ENCODE assay signal across 28 cellular contexts in genomic region chr4:77148081-77148480, GRCh38. TPM values are rescaled to one million over a fixed set of nuclear protein-coding genes. Genes with fewer than 3 reads are reported as not detected.
DNase-seq lines count a peak whose midpoint lies in the region; ATAC-seq and TF ChIP-seq lines count a peak whose summit lies in the region.
"Had no signal": no experiment of that assay in that cellular context is flagged by ENCODE, and none has a peak within 500 bp of the region (broad histone marks: within the 10 kb centered on the region; RNA-seq: fewer than 3 reads in every experiment).

No MANE protein-coding gene starts in this region.

- H3K9me3 Mint-ChIP-seq in GM23338: no peaks in the 10 kb centered on the region
- H3K9me3 Mint-ChIP-seq: activated CD8-positive, alpha-beta T cell treated with anti-CD3 and anti-CD28 coated beads for 36 hours; activated T-helper 17 cell treated with anti-CD3 and anti-CD28 coated beads, Interleukin-2, amount 50 U/mL, for 72 hours; CD8-positive, alpha-beta memory T cell; memory B cell; neural crest cell had no signal

- H3K4me2 ChIP-seq in GM23338: no peak overlapping the region

- H3K36me3 ChIP-seq in GM23338 (ENCODE audit: insufficient read depth): no peaks in the 10 kb centered on the region
- H3K36me3 ChIP-seq in neutrophil: no peaks in the 10 kb centered on the region
- H3K36me3 ChIP-seq in A673 (ENCODE audit: insufficient read depth, low read length, poor library complexity, severe bottlenecking): no peaks in the 10 kb centered on the region
- H3K36me3 ChIP-seq: brain microvascular endothelial cell, HAP-1 had no signal

- H2AFZ ChIP-seq in GM23338: 0 out of 2 replicates have a peak overlapping the region, but pooled peaks have one; percentile 15
- H2AFZ ChIP-seq: parathyroid adenoma had no signal

- TF ChIP-seq CTCF in GM23338 (conservative IDR thresholded peaks at IDR 0.05; ENCODE audit: low read depth in 2 of 2) (no peak), neutrophil (IDR thresholded peaks at IDR 0.05) (no peak), A673 (conservative IDR thresholded peaks at IDR 0.05; ENCODE audit: low read depth, low read length) (no peak)

- no peaks in the 10 kb centered on the region for H3K27me3 Mint-ChIP-seq in GM23338 (ENCODE audit: insufficient read depth, low read depth, poor library complexity)
- H3K27me3 Mint-ChIP-seq: activated CD8-positive, alpha-beta T cell treated with anti-CD3 and anti-CD28 coated beads for 36 hours; memory B cell had no signal

- CTCF ChIA-PET in A673 (lab: Charles Lee): no interaction called here

- H3K27me3 ChIP-seq in GM23338 (ENCODE audit: insufficient read depth): no peaks in the 10 kb centered on the region
- no peaks in the 10 kb centered on the region for H3K27me3 ChIP-seq in neutrophil
- no peaks in the 10 kb centered on the region for H3K27me3 ChIP-seq in A673 (replicated peaks; ENCODE audit: insufficient read depth, low read depth, low read length, poor library complexity)
- H3K27me3 ChIP-seq: brain microvascular endothelial cell had no signal

- DNase-seq in GM23338 (ENCODE audit: low spot score) (no peak), NCI-H82 (lab: John Stamatoyannopoulos, UW) (peak; percentile 81), amniotic epithelial cell (ENCODE audit: low read depth) (peak; percentile 97), Kasumi-1 (lab: John Stamatoyannopoulos, UW) (no peak), A673 (ENCODE audit: low spot score) (no peak)
- DNase-seq in activated CD4-positive, alpha-beta T cell treated with anti-CD3 and anti-CD28 coated beads, Interleukin-2, amount 50 U/mL, for 48 hours: no peak
- no peak for DNase-seq in activated naive CD4-positive, alpha-beta T cell treated with Interleukin-2 at 50 U/mL for 16 hours
- DNase-seq: activated CD8-positive, alpha-beta T cell treated with anti-CD3 and anti-CD28 coated beads for 36 hours; activated naive CD4-positive, alpha-beta T cell treated with anti-CD3 and anti-CD28 coated beads, Interleukin-2, amount 50 U/mL, for 16 hours; amygdala; brain microvascular endothelial cell; CD8-positive, alpha-beta memory T cell; DMS153; KBM-7; NCI-H1436 treated with DMSO at 0.1 percent for 48 hours; NCI-H2107; NCI-H748 treated with DMSO at 0.1 percent for 48 hours; PC-3; stimulated activated naive CD4-positive, alpha-beta T cell treated with Interleukin-2 at 50 U/mL for 16 hours had no signal

- H3K36me3 Mint-ChIP-seq in GM23338 (ENCODE audit: low read depth): no peaks in the 10 kb centered on the region
- H3K36me3 Mint-ChIP-seq: CD8-positive, alpha-beta memory T cell had no signal

- H3K4me1 Mint-ChIP-seq in GM23338: peaks cover 19% of the 10 kb centered on the region
- H3K4me1 Mint-ChIP-seq: activated T-helper 17 cell treated with anti-CD3 and anti-CD28 coated beads, Interleukin-2, amount 50 U/mL, for 72 hours had no signal

- H3K27ac ChIP-seq in GM23338 (ENCODE audit: low read depth) (no peak overlapping the region), neutrophil (peak overlapping the region; percentile 84), A673 (ENCODE audit: low read depth, low read length, poor library complexity, severe bottlenecking) (no peak overlapping the region)
- H3K27ac ChIP-seq: brain microvascular endothelial cell, parathyroid adenoma had no signal

- H3K4me1 ChIP-seq in GM23338 (ENCODE audit: insufficient read depth) (peaks cover 7% of the 10 kb centered on the region; the same call in 1 of the 2 replicates), neutrophil (ENCODE audit: control insufficient read depth in 1 of 2, insufficient read depth in 1 of 2, low read depth in 1 of 2, low read length in 1 of 2) (peaks cover 46 to 53% of the 10 kb centered on the region in 2 experiments), A673 (ENCODE audit: insufficient read depth, low read length, poor library complexity, severe bottlenecking) (no peaks in the 10 kb centered on the region)

- POLR2A ChIA-PET in A673 (lab: Charles Lee; ENCODE audit: low non-redundant PET): no interaction called here

- intact Hi-C loops in A673 (cut with micrococcal nuclease; ENCODE audit: unreplicated experiment): no loop called here

- H3K4me3 ChIP-seq in GM23338 (no peak overlapping the region), neutrophil (ENCODE audit: low read depth in 1 of 2, low read length in 1 of 2) (no peak overlapping the region), A673 (ENCODE audit: low read depth, low read length, poor library complexity, severe bottlenecking) (no peak overlapping the region)
- H3K4me3 ChIP-seq: HAP-1, skin epidermis had no signal

- no peaks in the 10 kb centered on the region for H3K9me2 ChIP-seq in GM23338 (ENCODE audit: insufficient read depth)

- ATAC-seq in GM23338: no peak
- ATAC-seq: activated CD8-positive, alpha-beta T cell treated with anti-CD3 and anti-CD28 coated beads for 36 hours; activated T-helper 17 cell treated with anti-CD3 and anti-CD28 coated beads, Interleukin-2, amount 50 U/mL, for 72 hours; left lobe of liver; Right ventricle myocardium inferior had no signal

- BruUV-seq in A673 (replicated peaks; lab: Mats Ljungman, UMichigan): no TSS peak

- H3F3A ChIP-seq in GM23338 (replicated peaks; ENCODE audit: low read depth): no peaks in the 10 kb centered on the region

- H3K9me3 ChIP-seq in neutrophil (no peaks in the 10 kb centered on the region), A673 (ENCODE audit: low read depth, low read length, poor library complexity, severe bottlenecking) (no peaks in the 10 kb centered on the region)
- H3K9me3 ChIP-seq: HAP-1 had no signal

- H3K4me3 Mint-ChIP-seq in GM23338: no peak overlapping the region
- H3K4me3 Mint-ChIP-seq: activated CD8-positive, alpha-beta T cell treated with anti-CD3 and anti-CD28 coated beads for 36 hours; activated T-helper 17 cell treated with anti-CD3 and anti-CD28 coated beads, Interleukin-2, amount 50 U/mL, for 72 hours; memory B cell; neural crest cell had no signal

- H3K27ac Mint-ChIP-seq in GM23338: no peak overlapping the region
- H3K27ac Mint-ChIP-seq: activated CD8-positive, alpha-beta T cell treated with anti-CD3 and anti-CD28 coated beads for 36 hours; activated T-helper 17 cell treated with anti-CD3 and anti-CD28 coated beads, Interleukin-2, amount 50 U/mL, for 72 hours; CD8-positive, alpha-beta memory T cell; memory B cell had no signal

- H3K79me2 ChIP-seq in GM23338 (replicated peaks; ENCODE audit: insufficient read depth): no peaks in the 10 kb centered on the region
- H3K79me2 ChIP-seq: parathyroid adenoma had no signal

- no peaks in the 10 kb centered on the region for H4K20me1 ChIP-seq in GM23338 (replicated peaks; ENCODE audit: insufficient read depth)

TF ChIP-seq in GM23338, 12 proteins besides CTCF, POLR2A, EP300 and RAD21:
- no peak for TF ChIP-seq STAT1 (IDR thresholded peaks at IDR 0.05; ENCODE audit: unreplicated experiment)
- no peak for TF ChIP-seq ZNF114 (CRISPR knock-in tag; IDR thresholded peaks at IDR 0.05)
- no peak for TF ChIP-seq EZH2 (IDR thresholded peaks at IDR 0.05; ENCODE audit: low read depth, unreplicated experiment)
- no peak for TF ChIP-seq NANOG (IDR thresholded peaks at IDR 0.05; ENCODE audit: borderline replicate concordance)
- TF ChIP-seq CREB1 (CRISPR knock-in tag; IDR thresholded peaks at IDR 0.05; ENCODE audit: low read depth): no peak
- TF ChIP-seq ETS1 (IDR thresholded peaks at IDR 0.05): no peak
- no peak for TF ChIP-seq POLR2AphosphoS5 (IDR thresholded peaks at IDR 0.05; ENCODE audit: low read depth)
- no peak for TF ChIP-seq REST (IDR thresholded peaks at IDR 0.05; ENCODE audit: unreplicated experiment)

RNA-seq across cellular contexts. Expression of gene CCNG2, which starts 8.9 kb away (rescaled TPM):
- total RNA-seq in GM23338 (2014; rRNA removed; shearing (Covaris generic)): 14.2 and 16.5 TPM in 2 replicates
- 5.4 and 7.1 TPM in 2 replicates for polyA plus RNA-seq in GM23338 (2016; fragmentation: Nextera tagmentation; extraction: Ambion mirVana)
- 9.2 and 12.9 TPM in 2 replicates for total RNA-seq in A673 (2021)

Comparison
In these comparisons a context has a peak if more than half of its experiments do, and no peak if none do; other contexts are left out.
1. DNase-seq: peak in NCI-H82 (single experiment) and amniotic epithelial cell (single experiment); none in GM23338 (single experiment), activated CD4-positive, alpha-beta T cell treated with anti-CD3 and anti-CD28 coated beads, Interleukin-2, amount 50 U/mL, for 48 hours (0 of 2), activated naive CD4-positive, alpha-beta T cell treated with Interleukin-2 at 50 U/mL for 16 hours (single experiment), Kasumi-1 (0 of 2) and A673 (single experiment).